8 cellular contexts compared by ENCODE assay signal in genomic region chr4:110195561-110196205, GRCh38. TPM values are rescaled to one million over a fixed set of nuclear protein-coding genes. Genes with fewer than 3 reads are reported as not detected.
DNase-seq lines count a peak whose midpoint lies in the region; ATAC-seq and TF ChIP-seq lines count a peak whose summit lies in the region.

No MANE protein-coding gene starts in this region.

- TSS peak; percentile 40 for BruUV-seq in PC-3 (replicated peaks; lab: Mats Ljungman, UMichigan)

- H3K36me3 ChIP-seq in cardiac muscle cell (no peaks in the 10 kb centered on the region), PC-3 (ENCODE audit: low read depth, low read length) (no peaks in the 10 kb centered on the region), muscle layer of colon (ENCODE audit: insufficient read depth, low read length) (no peaks in the 10 kb centered on the region)

- H3K9ac ChIP-seq in PC-3 (ENCODE audit: low read length) (peak overlapping the region; percentile 79), muscle layer of colon (ENCODE audit: low read length) (peak overlapping the region; percentile 39)

- no peak for ATAC-seq in left ventricle myocardium superior
- peak; percentile 1 for ATAC-seq in HG02798 (IDR thresholded peaks at IDR 0.05; ENCODE audit: poor library complexity, unreplicated experiment)
- peak; percentile 3; the same call in 1 of the 2 replicates for ATAC-seq in PC-3

- H4K20me1 ChIP-seq in PC-3 (ENCODE audit: low read length), result no peaks in the 10 kb centered on the region

- no peak for TF ChIP-seq CTCF in cardiac muscle cell (IDR thresholded peaks at IDR 0.05; ENCODE audit: low read depth, low read length)
- no peak for TF ChIP-seq CTCF in PC-3 (conservative IDR thresholded peaks at IDR 0.05; ENCODE audit: low read depth, low read length)
- TF ChIP-seq CTCF in dorsolateral prefrontal cortex (IDR thresholded peaks at IDR 0.05 in 54 of 56, conservative IDR thresholded peaks at IDR 0.05 in 2 of 56; ENCODE audit: low read depth in 1 of 56, partially characterized antibody in 56 of 56), result no peak

- H3K79me2 ChIP-seq in PC-3 (ENCODE audit: low read length), result peaks cover 17% of the 10 kb centered on the region

- no peaks in the 10 kb centered on the region for H3F3A ChIP-seq in PC-3 (ENCODE audit: low read length, unreplicated experiment)

- peak overlapping the region; percentile 85 for H3K4me2 ChIP-seq in PC-3 (ENCODE audit: low read length)

- H3K4me3 ChIP-seq in cardiac muscle cell, result peak overlapping the region; percentile 66
- H3K4me3 ChIP-seq in PC-3 (ENCODE audit: low read length), result peak overlapping the region; percentile 82
- peak overlapping the region; percentile 62 to 97 (median 89) for H3K4me3 ChIP-seq in dorsolateral prefrontal cortex
- peak overlapping the region; percentile 62 to 99 for H3K4me3 ChIP-seq in muscle layer of colon (ENCODE audit: low read depth in 1 of 2, low read length in 2 of 2)

- no peaks in the 10 kb centered on the region for H3K27me3 ChIP-seq in cardiac muscle cell
- no peaks in the 10 kb centered on the region for H3K27me3 ChIP-seq in PC-3 (ENCODE audit: low read length)
- H3K27me3 ChIP-seq in dorsolateral prefrontal cortex, result no peaks in the 10 kb centered on the region
- no peaks in the 10 kb centered on the region for H3K27me3 ChIP-seq in muscle layer of colon (ENCODE audit: control insufficient read depth in 1 of 2, insufficient read depth in 2 of 2, low read length in 2 of 2)

- DNase-seq in cardiac muscle cell (ENCODE audit: low read depth in 1 of 2, low spot score in 1 of 2) (no peak), left ventricle myocardium superior (no peak), PC-3 (no peak), dorsolateral prefrontal cortex (no peak), T1000 (lab: John Stamatoyannopoulos, UW) (no peak)
- DNase-seq in activated CD4-positive, CD25-positive, alpha-beta regulatory T cell treated with anti-CD3 and anti-CD28 coated beads, Interleukin-2, amount 50 U/mL, for 72 hours, result no peak

- CTCF ChIA-PET in PC-3 (lab: Charles Lee), result no interaction called here

- H3K9me2 ChIP-seq in PC-3 (replicated peaks; ENCODE audit: low read length), result no peaks in the 10 kb centered on the region

- peaks cover 34% of the 10 kb centered on the region for H3K4me1 ChIP-seq in cardiac muscle cell (ENCODE audit: low read depth)
- H3K4me1 ChIP-seq in PC-3 (ENCODE audit: insufficient read depth, low read length), result peaks cover 5% of the 10 kb centered on the region; the same call in 1 of the 2 replicates
- peaks cover 10% of the 10 kb centered on the region for H3K4me1 ChIP-seq in muscle layer of colon (ENCODE audit: insufficient read depth, low read length)

- peak overlapping the region; percentile 99 for H2AFZ ChIP-seq in PC-3 (ENCODE audit: low read length)

- H3K9me3 ChIP-seq in cardiac muscle cell (ENCODE audit: low read depth) (no peaks in the 10 kb centered on the region), PC-3 (ENCODE audit: low read length) (no peaks in the 10 kb centered on the region), muscle layer of colon (ENCODE audit: low read length) (no peaks in the 10 kb centered on the region)

- H3K27ac ChIP-seq in cardiac muscle cell (peak overlapping the region; percentile 87), PC-3 (ENCODE audit: low read length) (peak overlapping the region; percentile 32), dorsolateral prefrontal cortex (peak overlapping the region; percentile 58 to 97 (median 91)), muscle layer of colon (ENCODE audit: low read depth, low read length) (peak overlapping the region; percentile 85)

- POLR2A ChIA-PET in PC-3 (lab: Charles Lee; ENCODE audit: unreplicated experiment), result no interaction called here

- intact Hi-C loops in left ventricle myocardium superior (cut with micrococcal nuclease) (no loop called here), PC-3 (cut with micrococcal nuclease) (loop anchor here (5.0 kb wide), 5 partner anchors 33 to 322 kb away; no protein-coding TSS in a partner anchor), dorsolateral prefrontal cortex (cut with DNase I) (loop anchor here (2.0 to 5.0 kb wide), 2 partner anchors 143 to 145 kb away; no protein-coding TSS in a partner anchor)

RNA-seq across cellular contexts. Expression of gene ELOVL6, which starts 2.7 kb away (rescaled TPM):
- total RNA-seq in cardiac muscle cell, result 32.3 and 32.4 TPM in 2 replicates
- polyA plus RNA-seq in cardiac muscle cell, result 47.0 and 50.1 TPM in 2 replicates
- 1.0 TPM for total RNA-seq in left ventricle myocardium superior
- 2.2 and 4.4 TPM in 2 replicates for total RNA-seq in PC-3 (2014; rRNA removed)
- 10 to 100 TPM; 16.7 to 42.3 (median 28.2) TPM for total RNA-seq in dorsolateral prefrontal cortex

Comparison
In these comparisons a context has a peak if more than half of its experiments do, and no peak if none do; other contexts are left out.
1. H3K27ac ChIP-seq: peak in every context shown above with its lines; median percentile 91 in dorsolateral prefrontal cortex; 87 in cardiac muscle cell; 85 in muscle layer of colon; 32 in PC-3.